1 cellular context compared by ENCODE assay signal in the genomic region with DNA sequence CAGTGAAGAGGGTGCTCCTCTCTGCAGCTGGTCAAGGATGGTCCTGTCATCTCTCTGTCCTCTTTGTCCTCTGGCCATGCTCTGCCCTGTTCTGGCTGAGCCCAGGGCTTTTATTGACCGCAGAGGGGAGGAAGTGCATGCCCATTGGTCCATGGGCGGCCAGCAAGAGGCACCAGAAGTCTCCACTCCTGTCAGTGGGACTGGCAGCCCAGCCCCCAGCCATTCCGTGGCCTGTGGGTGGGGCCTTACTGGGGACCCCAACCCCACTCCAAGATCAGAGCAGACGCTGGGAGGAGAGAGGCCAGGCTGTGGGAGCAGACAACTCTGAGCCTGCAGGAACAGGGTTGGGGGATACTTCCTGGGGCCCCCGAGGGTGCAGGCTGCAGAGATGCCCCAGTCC.
TF ChIP-seq lines count a peak whose summit lies in the region.

No MANE protein-coding gene starts in this region.

TF ChIP-seq in H1, 55 proteins besides CTCF, POLR2A, EP300 and RAD21:
- TF ChIP-seq CBX8 (IDR thresholded peaks at IDR 0.05; ENCODE audit: borderline replicate concordance, low read depth, low read length) (no peak), TCF12 (IDR thresholded peaks at IDR 0.05; ENCODE audit: low read depth, low read length) (no peak), NRF1 (IDR thresholded peaks at IDR 0.05; ENCODE audit: low read depth, low read length) (no peak), RBBP5 (IDR thresholded peaks at IDR 0.05; ENCODE audit: borderline replicate concordance, low read depth, low read length) (no peak), KDM4A (IDR thresholded peaks at IDR 0.05; ENCODE audit: low read depth, low read length, severe bottlenecking) (no peak), GABPA (IDR thresholded peaks at IDR 0.05; ENCODE audit: borderline replicate concordance, insufficient read depth, low read length) (no peak), RFX5 (IDR thresholded peaks at IDR 0.05; ENCODE audit: borderline replicate concordance, low read depth, low read length) (no peak), YY1 (IDR thresholded peaks at IDR 0.05; ENCODE audit: low read depth, low read length) (no peak), CTBP2 (IDR thresholded peaks at IDR 0.05; ENCODE audit: borderline replicate concordance, insufficient read depth, insufficient read length, low read length) (no peak), KDM5A (IDR thresholded peaks at IDR 0.05; ENCODE audit: low read length) (no peak), SUZ12 (IDR thresholded peaks at IDR 0.05; ENCODE audit: low read length) (no peak), SIX5 (IDR thresholded peaks at IDR 0.05; ENCODE audit: low read depth, low read length) (no peak), ZNF274 (IDR thresholded peaks at IDR 0.05; ENCODE audit: borderline replicate concordance, extremely low read depth, low read length) (no peak), TEAD4 (IDR thresholded peaks at IDR 0.05; ENCODE audit: low read depth, low read length) (no peak)
- TF ChIP-seq, protein P1, sequence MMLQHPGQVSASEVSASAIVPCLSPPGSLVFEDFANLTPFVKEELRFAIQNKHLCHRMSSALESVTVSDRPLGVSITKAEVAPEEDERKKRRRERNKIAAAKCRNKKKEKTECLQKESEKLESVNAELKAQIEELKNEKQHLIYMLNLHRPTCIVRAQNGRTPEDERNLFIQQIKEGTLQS (IDR thresholded peaks at IDR 0.05; ENCODE audit: insufficient read depth, low read depth, low read length), result no peak
- TF ChIP-seq, protein P2, sequence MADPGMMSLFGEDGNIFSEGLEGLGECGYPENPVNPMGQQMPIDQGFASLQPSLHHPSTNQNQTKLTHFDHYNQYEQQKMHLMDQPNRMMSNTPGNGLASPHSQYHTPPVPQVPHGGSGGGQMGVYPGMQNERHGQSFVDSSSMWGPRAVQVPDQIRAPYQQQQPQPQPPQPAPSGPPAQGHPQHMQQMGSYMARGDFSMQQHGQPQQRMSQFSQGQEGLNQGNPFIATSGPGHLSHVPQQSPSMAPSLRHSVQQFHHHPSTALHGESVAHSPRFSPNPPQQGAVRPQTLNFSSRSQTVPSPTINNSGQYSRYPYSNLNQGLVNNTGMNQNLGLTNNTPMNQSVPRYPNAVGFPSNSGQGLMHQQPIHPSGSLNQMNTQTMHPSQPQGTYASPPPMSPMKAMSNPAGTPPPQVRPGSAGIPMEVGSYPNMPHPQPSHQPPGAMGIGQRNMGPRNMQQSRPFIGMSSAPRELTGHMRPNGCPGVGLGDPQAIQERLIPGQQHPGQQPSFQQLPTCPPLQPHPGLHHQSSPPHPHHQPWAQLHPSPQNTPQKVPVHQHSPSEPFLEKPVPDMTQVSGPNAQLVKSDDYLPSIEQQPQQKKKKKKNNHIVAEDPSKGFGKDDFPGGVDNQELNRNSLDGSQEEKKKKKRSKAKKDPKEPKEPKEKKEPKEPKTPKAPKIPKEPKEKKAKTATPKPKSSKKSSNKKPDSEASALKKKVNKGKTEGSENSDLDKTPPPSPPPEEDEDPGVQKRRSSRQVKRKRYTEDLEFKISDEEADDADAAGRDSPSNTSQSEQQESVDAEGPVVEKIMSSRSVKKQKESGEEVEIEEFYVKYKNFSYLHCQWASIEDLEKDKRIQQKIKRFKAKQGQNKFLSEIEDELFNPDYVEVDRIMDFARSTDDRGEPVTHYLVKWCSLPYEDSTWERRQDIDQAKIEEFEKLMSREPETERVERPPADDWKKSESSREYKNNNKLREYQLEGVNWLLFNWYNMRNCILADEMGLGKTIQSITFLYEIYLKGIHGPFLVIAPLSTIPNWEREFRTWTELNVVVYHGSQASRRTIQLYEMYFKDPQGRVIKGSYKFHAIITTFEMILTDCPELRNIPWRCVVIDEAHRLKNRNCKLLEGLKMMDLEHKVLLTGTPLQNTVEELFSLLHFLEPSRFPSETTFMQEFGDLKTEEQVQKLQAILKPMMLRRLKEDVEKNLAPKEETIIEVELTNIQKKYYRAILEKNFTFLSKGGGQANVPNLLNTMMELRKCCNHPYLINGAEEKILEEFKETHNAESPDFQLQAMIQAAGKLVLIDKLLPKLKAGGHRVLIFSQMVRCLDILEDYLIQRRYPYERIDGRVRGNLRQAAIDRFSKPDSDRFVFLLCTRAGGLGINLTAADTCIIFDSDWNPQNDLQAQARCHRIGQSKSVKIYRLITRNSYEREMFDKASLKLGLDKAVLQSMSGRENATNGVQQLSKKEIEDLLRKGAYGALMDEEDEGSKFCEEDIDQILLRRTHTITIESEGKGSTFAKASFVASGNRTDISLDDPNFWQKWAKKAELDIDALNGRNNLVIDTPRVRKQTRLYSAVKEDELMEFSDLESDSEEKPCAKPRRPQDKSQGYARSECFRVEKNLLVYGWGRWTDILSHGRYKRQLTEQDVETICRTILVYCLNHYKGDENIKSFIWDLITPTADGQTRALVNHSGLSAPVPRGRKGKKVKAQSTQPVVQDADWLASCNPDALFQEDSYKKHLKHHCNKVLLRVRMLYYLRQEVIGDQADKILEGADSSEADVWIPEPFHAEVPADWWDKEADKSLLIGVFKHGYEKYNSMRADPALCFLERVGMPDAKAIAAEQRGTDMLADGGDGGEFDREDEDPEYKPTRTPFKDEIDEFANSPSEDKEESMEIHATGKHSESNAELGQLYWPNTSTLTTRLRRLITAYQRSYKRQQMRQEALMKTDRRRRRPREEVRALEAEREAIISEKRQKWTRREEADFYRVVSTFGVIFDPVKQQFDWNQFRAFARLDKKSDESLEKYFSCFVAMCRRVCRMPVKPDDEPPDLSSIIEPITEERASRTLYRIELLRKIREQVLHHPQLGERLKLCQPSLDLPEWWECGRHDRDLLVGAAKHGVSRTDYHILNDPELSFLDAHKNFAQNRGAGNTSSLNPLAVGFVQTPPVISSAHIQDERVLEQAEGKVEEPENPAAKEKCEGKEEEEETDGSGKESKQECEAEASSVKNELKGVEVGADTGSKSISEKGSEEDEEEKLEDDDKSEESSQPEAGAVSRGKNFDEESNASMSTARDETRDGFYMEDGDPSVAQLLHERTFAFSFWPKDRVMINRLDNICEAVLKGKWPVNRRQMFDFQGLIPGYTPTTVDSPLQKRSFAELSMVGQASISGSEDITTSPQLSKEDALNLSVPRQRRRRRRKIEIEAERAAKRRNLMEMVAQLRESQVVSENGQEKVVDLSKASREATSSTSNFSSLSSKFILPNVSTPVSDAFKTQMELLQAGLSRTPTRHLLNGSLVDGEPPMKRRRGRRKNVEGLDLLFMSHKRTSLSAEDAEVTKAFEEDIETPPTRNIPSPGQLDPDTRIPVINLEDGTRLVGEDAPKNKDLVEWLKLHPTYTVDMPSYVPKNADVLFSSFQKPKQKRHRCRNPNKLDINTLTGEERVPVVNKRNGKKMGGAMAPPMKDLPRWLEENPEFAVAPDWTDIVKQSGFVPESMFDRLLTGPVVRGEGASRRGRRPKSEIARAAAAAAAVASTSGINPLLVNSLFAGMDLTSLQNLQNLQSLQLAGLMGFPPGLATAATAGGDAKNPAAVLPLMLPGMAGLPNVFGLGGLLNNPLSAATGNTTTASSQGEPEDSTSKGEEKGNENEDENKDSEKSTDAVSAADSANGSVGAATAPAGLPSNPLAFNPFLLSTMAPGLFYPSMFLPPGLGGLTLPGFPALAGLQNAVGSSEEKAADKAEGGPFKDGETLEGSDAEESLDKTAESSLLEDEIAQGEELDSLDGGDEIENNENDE (IDR thresholded peaks at IDR 0.05; ENCODE audit: insufficient replicate concordance, low read length), result no peak
- TF ChIP-seq, protein P3, sequence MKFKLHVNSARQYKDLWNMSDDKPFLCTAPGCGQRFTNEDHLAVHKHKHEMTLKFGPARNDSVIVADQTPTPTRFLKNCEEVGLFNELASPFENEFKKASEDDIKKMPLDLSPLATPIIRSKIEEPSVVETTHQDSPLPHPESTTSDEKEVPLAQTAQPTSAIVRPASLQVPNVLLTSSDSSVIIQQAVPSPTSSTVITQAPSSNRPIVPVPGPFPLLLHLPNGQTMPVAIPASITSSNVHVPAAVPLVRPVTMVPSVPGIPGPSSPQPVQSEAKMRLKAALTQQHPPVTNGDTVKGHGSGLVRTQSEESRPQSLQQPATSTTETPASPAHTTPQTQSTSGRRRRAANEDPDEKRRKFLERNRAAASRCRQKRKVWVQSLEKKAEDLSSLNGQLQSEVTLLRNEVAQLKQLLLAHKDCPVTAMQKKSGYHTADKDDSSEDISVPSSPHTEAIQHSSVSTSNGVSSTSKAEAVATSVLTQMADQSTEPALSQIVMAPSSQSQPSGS (IDR thresholded peaks at IDR 0.05; ENCODE audit: low read length), result no peak
